8 cellular contexts compared by ENCODE assay signal in genomic region chr17:44314869-44315661, GRCh38.
DNase-seq lines count a peak whose midpoint lies in the region; ATAC-seq lines count a peak whose summit lies in the region.

No MANE protein-coding gene starts in this region.

- H3K4me3 Mint-ChIP-seq in activated naive CD4-positive, alpha-beta T cell treated with anti-CD3 and anti-CD28 coated beads, Interleukin-2, amount 50 U/mL, for 24 hours = peak overlapping the region; percentile 78
- H3K4me3 Mint-ChIP-seq in stimulated activated memory B cell treated with anti-CD40 and anti-IgM and Interleukin-4, amounts not matched to agents 10 μg/mL and 1 μg/mL and 100 μg/mL, for 72 hours = peak overlapping the region; percentile 77

- peaks cover 52% of the 10 kb centered on the region for H3K27me3 ChIP-seq in iPS-20b (ENCODE audit: insufficient read depth, low read length)

- H3K4me3 ChIP-seq in iPS-20b (ENCODE audit: low read length) = peak overlapping the region; percentile 68

- no peak overlapping the region for H3K27ac Mint-ChIP-seq in activated naive CD4-positive, alpha-beta T cell treated with anti-CD3 and anti-CD28 coated beads, Interleukin-2, amount 50 U/mL, for 24 hours
- H3K27ac Mint-ChIP-seq in stimulated activated memory B cell treated with anti-CD40 and anti-IgM and Interleukin-4, amounts not matched to agents 10 μg/mL and 1 μg/mL and 100 μg/mL, for 72 hours = no peak overlapping the region

- DNase-seq in EH (ENCODE audit: low read depth) = peak; percentile 28
- peak; percentile 5 for DNase-seq in NCI-H2029 treated with DMSO at 0.1 percent for 48 hours (lab: John Stamatoyannopoulos, UW)
- no peak for DNase-seq in SIG-M5 treated with dmso at 0.1 percent for 504 hours (lab: John Stamatoyannopoulos, UW; ENCODE audit: unreplicated experiment)

- no peaks in the 10 kb centered on the region for H3K9me3 ChIP-seq in iPS-20b (ENCODE audit: insufficient read depth, low read depth, low read length)

- ATAC-seq in stimulated activated memory B cell treated with anti-CD40 and anti-IgM and Interleukin-4, amounts not matched to agents 10 μg/mL and 1 μg/mL and 100 μg/mL, for 72 hours = peak; percentile 67
- ATAC-seq in GM21367 (IDR thresholded peaks at IDR 0.05; ENCODE audit: unreplicated experiment) = no peak
- no peak for ATAC-seq in GM19452 (IDR thresholded peaks at IDR 0.05; ENCODE audit: unreplicated experiment)

- peaks cover 10% of the 10 kb centered on the region for H3K4me1 Mint-ChIP-seq in activated naive CD4-positive, alpha-beta T cell treated with anti-CD3 and anti-CD28 coated beads, Interleukin-2, amount 50 U/mL, for 24 hours
- H3K4me1 Mint-ChIP-seq in stimulated activated memory B cell treated with anti-CD40 and anti-IgM and Interleukin-4, amounts not matched to agents 10 μg/mL and 1 μg/mL and 100 μg/mL, for 72 hours = peaks cover 18% of the 10 kb centered on the region

- no peaks in the 10 kb centered on the region for H3K9me3 Mint-ChIP-seq in activated naive CD4-positive, alpha-beta T cell treated with anti-CD3 and anti-CD28 coated beads, Interleukin-2, amount 50 U/mL, for 24 hours
- no peaks in the 10 kb centered on the region for H3K9me3 Mint-ChIP-seq in stimulated activated memory B cell treated with anti-CD40 and anti-IgM and Interleukin-4, amounts not matched to agents 10 μg/mL and 1 μg/mL and 100 μg/mL, for 72 hours

- H3K36me3 ChIP-seq in iPS-20b (ENCODE audit: insufficient read depth, low read depth, low read length) = peaks cover 8% of the 10 kb centered on the region; the same call in 1 of the 2 replicates

- H3K27ac ChIP-seq in iPS-20b (ENCODE audit: low read length) = no peak overlapping the region

- H3K4me1 ChIP-seq in iPS-20b (ENCODE audit: insufficient read depth, low read length) = peaks cover 18% of the 10 kb centered on the region; the same call in 1 of the 2 replicates

- no peak overlapping the region for H3K9ac ChIP-seq in iPS-20b (ENCODE audit: low read depth, low read length)

- H3K36me3 Mint-ChIP-seq in activated naive CD4-positive, alpha-beta T cell treated with anti-CD3 and anti-CD28 coated beads, Interleukin-2, amount 50 U/mL, for 24 hours = peaks cover 3% of the 10 kb centered on the region
- peaks cover 18% of the 10 kb centered on the region for H3K36me3 Mint-ChIP-seq in stimulated activated memory B cell treated with anti-CD40 and anti-IgM and Interleukin-4, amounts not matched to agents 10 μg/mL and 1 μg/mL and 100 μg/mL, for 72 hours

- H3K27me3 Mint-ChIP-seq in activated naive CD4-positive, alpha-beta T cell treated with anti-CD3 and anti-CD28 coated beads, Interleukin-2, amount 50 U/mL, for 24 hours = peaks cover 19% of the 10 kb centered on the region
- peaks cover 64% of the 10 kb centered on the region for H3K27me3 Mint-ChIP-seq in stimulated activated memory B cell treated with anti-CD40 and anti-IgM and Interleukin-4, amounts not matched to agents 10 μg/mL and 1 μg/mL and 100 μg/mL, for 72 hours
